ENCODE assay signal across 1 cellular context in genomic region chr17:57557363-57557762, GRCh38.
TF ChIP-seq lines count a peak whose summit lies in the region.

No MANE protein-coding gene starts in this region.

TF ChIP-seq in IMR-90, 13 proteins besides CTCF, POLR2A, EP300 and RAD21:
- TF ChIP-seq SMC3 (IDR thresholded peaks at IDR 0.05; ENCODE audit: low read depth, low read length) (no peak), ELK1 (IDR thresholded peaks at IDR 0.05; ENCODE audit: borderline replicate concordance, low read depth, low read length) (no peak), NFE2L2 (IDR thresholded peaks at IDR 0.05; ENCODE audit: low read depth, low read length) (no peak), RCOR1 (IDR thresholded peaks at IDR 0.05; ENCODE audit: insufficient replicate concordance, low read length) (no peak), CEBPB (IDR thresholded peaks at IDR 0.05; ENCODE audit: low read depth, low read length) (no peak), CHD1 (IDR thresholded peaks at IDR 0.05; ENCODE audit: low read depth, low read length) (no peak), MAFK (IDR thresholded peaks at IDR 0.05; ENCODE audit: low read depth, low read length) (no peak), USF2 (IDR thresholded peaks at IDR 0.05; ENCODE audit: low read depth, low read length) (no peak), FOS (IDR thresholded peaks at IDR 0.05; ENCODE audit: low read depth, low read length) (no peak)
